1 cellular context compared by ENCODE assay signal in the genomic region with DNA sequence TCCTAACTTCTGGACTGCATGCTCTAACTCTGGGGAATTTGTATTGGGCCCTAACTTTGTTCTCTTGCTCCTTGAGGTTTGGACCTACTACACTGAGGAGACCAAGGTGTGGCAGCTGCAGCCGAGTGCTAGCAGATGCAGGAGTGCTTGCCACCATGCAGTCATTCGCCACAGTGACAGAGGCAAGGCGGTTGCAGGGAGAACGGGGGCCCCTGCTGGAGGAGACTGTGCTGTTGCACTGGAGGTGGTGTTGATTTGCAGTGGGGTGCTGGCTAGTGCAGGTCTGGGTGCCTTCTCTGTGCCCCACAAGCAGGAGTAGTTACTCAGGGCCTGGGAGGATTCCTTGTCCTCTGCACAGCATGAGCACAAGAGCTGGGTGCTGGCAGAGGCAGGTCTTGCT.
TF ChIP-seq lines count a peak whose summit lies in the region.

No MANE protein-coding gene starts in this region.

TF ChIP-seq in H1, 55 proteins besides CTCF, POLR2A, EP300 and RAD21:
- no peak for TF ChIP-seq EZH2 (IDR thresholded peaks at IDR 0.05; ENCODE audit: low read depth, low read length, severe bottlenecking)
- TF ChIP-seq CBX8 (IDR thresholded peaks at IDR 0.05; ENCODE audit: borderline replicate concordance, low read depth, low read length), result no peak
- TF ChIP-seq CEBPB (IDR thresholded peaks at IDR 0.05; ENCODE audit: low read depth, low read length), result no peak
- TF ChIP-seq TAF7 (optimal IDR thresholded peaks at IDR 0.05; ENCODE audit: borderline replicate concordance, low read depth, low read length), result no peak
- no peak for TF ChIP-seq MAFK (IDR thresholded peaks at IDR 0.05; ENCODE audit: low read depth, low read length)
- TF ChIP-seq JUND (IDR thresholded peaks at IDR 0.05; ENCODE audit: low read length), result no peak
- no peak for TF ChIP-seq PHF8 (conservative IDR thresholded peaks at IDR 0.05; ENCODE audit: low read depth, low read length)
- TF ChIP-seq ASH2L (IDR thresholded peaks at IDR 0.05; ENCODE audit: low read length), result no peak
- TF ChIP-seq RFX5 (IDR thresholded peaks at IDR 0.05; ENCODE audit: borderline replicate concordance, low read depth, low read length), result no peak
- no peak for TF ChIP-seq NANOG (IDR thresholded peaks at IDR 0.05; ENCODE audit: insufficient read depth, low read depth, low read length, poor library complexity, severe bottlenecking)
- no peak for TF ChIP-seq NRF1 (IDR thresholded peaks at IDR 0.05; ENCODE audit: low read depth, low read length)
- TF ChIP-seq, protein P1, sequence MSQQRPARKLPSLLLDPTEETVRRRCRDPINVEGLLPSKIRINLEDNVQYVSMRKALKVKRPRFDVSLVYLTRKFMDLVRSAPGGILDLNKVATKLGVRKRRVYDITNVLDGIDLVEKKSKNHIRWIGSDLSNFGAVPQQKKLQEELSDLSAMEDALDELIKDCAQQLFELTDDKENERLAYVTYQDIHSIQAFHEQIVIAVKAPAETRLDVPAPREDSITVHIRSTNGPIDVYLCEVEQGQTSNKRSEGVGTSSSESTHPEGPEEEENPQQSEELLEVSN (IDR thresholded peaks at IDR 0.05), result no peak
- TF ChIP-seq TAF1 (IDR thresholded peaks at IDR 0.05; ENCODE audit: low read depth, low read length), result no peak
- TF ChIP-seq HDAC6 (IDR thresholded peaks at IDR 0.05; ENCODE audit: low read depth, low read length), result no peak
- no peak for TF ChIP-seq ATF2 (IDR thresholded peaks at IDR 0.05; ENCODE audit: low read length)
- no peak for TF ChIP-seq HDAC2 (IDR thresholded peaks at IDR 0.05; ENCODE audit: borderline replicate concordance in 1 of 2, low read depth in 2 of 2, low read length in 2 of 2)
- TF ChIP-seq FOSL1 (IDR thresholded peaks at IDR 0.05; ENCODE audit: insufficient read depth, low read depth, low read length), result no peak
- TF ChIP-seq RXRA (IDR thresholded peaks at IDR 0.05; ENCODE audit: insufficient read depth, low read depth, low read length), result no peak
